In genomic region chr5:84403773-84404172, GRCh38 we compare ENCODE assay signal across 14 cellular contexts. TPM values are rescaled to one million over a fixed set of nuclear protein-coding genes. Genes with fewer than 3 reads are reported as not detected.
DNase-seq lines count a peak whose midpoint lies in the region; ATAC-seq and TF ChIP-seq lines count a peak whose summit lies in the region.
"Had no signal": no experiment of that assay in that cellular context is flagged by ENCODE, and none has a peak within 500 bp of the region (broad histone marks: within the 10 kb centered on the region; RNA-seq: fewer than 3 reads in every experiment).

No MANE protein-coding gene starts in this region.

- H3K9me3 Mint-ChIP-seq in naive thymus-derived CD8-positive, alpha-beta T cell, result peaks cover 0 to 9% (median 0%) of the 10 kb centered on the region in 9 donors
- no peaks in the 10 kb centered on the region for H3K9me3 Mint-ChIP-seq in natural killer cell treated with Interleukin-12 subunit alpha and Interleukin-12 subunit beta and Interleukin-15 and Interleukin-18, amount 100 ng/mL, for 72 hours
- no peaks in the 10 kb centered on the region for H3K9me3 Mint-ChIP-seq in stimulated activated naive B cell treated with anti-CD40 and anti-IgM and Interleukin-4, amounts not matched to agents 10 μg/mL and 1 μg/mL and 100 μg/mL, for 72 hours
- H3K9me3 Mint-ChIP-seq: T-helper 2 cell treated with Interferon-gamma antibody and Interleukin-4, amounts not matched to agents 5 μg/mL and 100 μg/mL, for 36 hours had no signal

- ATAC-seq in foreskin keratinocyte, result peak; percentile 100
- no peak for ATAC-seq in naive thymus-derived CD8-positive, alpha-beta T cell
- no peak for ATAC-seq in natural killer cell treated with Interleukin-12 subunit alpha and Interleukin-12 subunit beta and Interleukin-15 and Interleukin-18, amount 100 ng/mL, for 72 hours
- ATAC-seq in stimulated activated naive B cell treated with anti-CD40 and anti-IgM and Interleukin-4, amounts not matched to agents 10 μg/mL and 1 μg/mL and 100 μg/mL, for 72 hours (replicated peaks), result no peak

- DNase-seq in ACHN, result peak; percentile 76
- DNase-seq in HT1080 (ENCODE audit: low read depth), result peak; percentile 94
- DNase-seq in astrocyte of the cerebellum (ENCODE audit: low read depth), result peak; percentile 93
- DNase-seq in foreskin keratinocyte, result peak; percentile 88 to 95
- DNase-seq in naive thymus-derived CD8-positive, alpha-beta T cell, result no peak
- no peak for DNase-seq in natural killer cell treated with Interleukin-12 subunit alpha and Interleukin-12 subunit beta and Interleukin-15 and Interleukin-18, amount 100 ng/mL, for 72 hours (ENCODE audit: low spot score)
- DNase-seq in T-helper 1 cell, result no peak
- DNase-seq in stimulated activated naive B cell treated with anti-CD40 and anti-IgM and Interleukin-4, amounts not matched to agents 10 μg/mL and 1 μg/mL and 100 μg/mL, for 72 hours, result no peak
- DNase-seq: activated CD4-positive, alpha-beta T cell treated with anti-CD3 and anti-CD28 coated beads, Interleukin-2, amount 50 U/mL, for 48 hours; activated effector memory CD4-positive, alpha-beta T cell treated with anti-CD3 and anti-CD28 coated beads, Interleukin-2, amount 50 U/mL, for 16 hours; GOT3; nucleus accumbens; trophoblast cell had no signal

- no peak overlapping the region for H3K4me3 Mint-ChIP-seq in naive thymus-derived CD8-positive, alpha-beta T cell
- H3K4me3 Mint-ChIP-seq in natural killer cell treated with Interleukin-12 subunit alpha and Interleukin-12 subunit beta and Interleukin-15 and Interleukin-18, amount 100 ng/mL, for 72 hours, result no peak overlapping the region
- H3K4me3 Mint-ChIP-seq in stimulated activated naive B cell treated with anti-CD40 and anti-IgM and Interleukin-4, amounts not matched to agents 10 μg/mL and 1 μg/mL and 100 μg/mL, for 72 hours, result no peak overlapping the region
- H3K4me3 Mint-ChIP-seq: T-helper 2 cell treated with Interferon-gamma antibody and Interleukin-4, amounts not matched to agents 5 μg/mL and 100 μg/mL, for 36 hours had no signal

- H3K27me3 Mint-ChIP-seq in naive thymus-derived CD8-positive, alpha-beta T cell, result no peaks in the 10 kb centered on the region
- H3K27me3 Mint-ChIP-seq in natural killer cell treated with Interleukin-12 subunit alpha and Interleukin-12 subunit beta and Interleukin-15 and Interleukin-18, amount 100 ng/mL, for 72 hours, result no peaks in the 10 kb centered on the region
- H3K27me3 Mint-ChIP-seq in stimulated activated naive B cell treated with anti-CD40 and anti-IgM and Interleukin-4, amounts not matched to agents 10 μg/mL and 1 μg/mL and 100 μg/mL, for 72 hours, result no peaks in the 10 kb centered on the region

- H3K27me3 ChIP-seq in foreskin keratinocyte, result no peaks in the 10 kb centered on the region

- in situ Hi-C loops in ACHN (cut with HindIII; ENCODE audit: low pct_ligation_motif_present, low pct_unique_long_range_greater_than_20kb, low sequenced_read_pairs) (no loop called here), astrocyte of the cerebellum (cut with HindIII; ENCODE audit: low sequenced_read_pairs) (no loop called here)

- no peak for TF ChIP-seq CTCF in astrocyte of the cerebellum (IDR thresholded peaks at IDR 0.05; ENCODE audit: low read depth, low read length, missing control alignments)
- TF ChIP-seq CTCF in foreskin keratinocyte (conservative IDR thresholded peaks at IDR 0.05), result no peak

- no peaks in the 10 kb centered on the region for H3K4me1 Mint-ChIP-seq in naive thymus-derived CD8-positive, alpha-beta T cell
- no peaks in the 10 kb centered on the region for H3K4me1 Mint-ChIP-seq in natural killer cell treated with Interleukin-12 subunit alpha and Interleukin-12 subunit beta and Interleukin-15 and Interleukin-18, amount 100 ng/mL, for 72 hours (ENCODE audit: low read depth in 2 of 2)
- H3K4me1 Mint-ChIP-seq in stimulated activated naive B cell treated with anti-CD40 and anti-IgM and Interleukin-4, amounts not matched to agents 10 μg/mL and 1 μg/mL and 100 μg/mL, for 72 hours, result no peaks in the 10 kb centered on the region

- no peak overlapping the region for H3K4me3 ChIP-seq in astrocyte of the cerebellum (ENCODE audit: low read depth, low read length)

- H3K27ac ChIP-seq in foreskin keratinocyte, result peak overlapping the region; percentile 63

- POLR2A ChIA-PET in naive thymus-derived CD8-positive, alpha-beta T cell (lab: Charles Lee), result no interaction called here

- H3K36me3 Mint-ChIP-seq in naive thymus-derived CD8-positive, alpha-beta T cell, result no peaks in the 10 kb centered on the region
- H3K36me3 Mint-ChIP-seq in natural killer cell treated with Interleukin-12 subunit alpha and Interleukin-12 subunit beta and Interleukin-15 and Interleukin-18, amount 100 ng/mL, for 72 hours, result no peaks in the 10 kb centered on the region
- no peaks in the 10 kb centered on the region for H3K36me3 Mint-ChIP-seq in stimulated activated naive B cell treated with anti-CD40 and anti-IgM and Interleukin-4, amounts not matched to agents 10 μg/mL and 1 μg/mL and 100 μg/mL, for 72 hours

- no peak overlapping the region for H3K27ac Mint-ChIP-seq in naive thymus-derived CD8-positive, alpha-beta T cell
- no peak overlapping the region for H3K27ac Mint-ChIP-seq in natural killer cell treated with Interleukin-12 subunit alpha and Interleukin-12 subunit beta and Interleukin-15 and Interleukin-18, amount 100 ng/mL, for 72 hours
- H3K27ac Mint-ChIP-seq in stimulated activated naive B cell treated with anti-CD40 and anti-IgM and Interleukin-4, amounts not matched to agents 10 μg/mL and 1 μg/mL and 100 μg/mL, for 72 hours, result no peak overlapping the region
- H3K27ac Mint-ChIP-seq: T-helper 2 cell treated with Interferon-gamma antibody and Interleukin-4, amounts not matched to agents 5 μg/mL and 100 μg/mL, for 36 hours had no signal

- H3K4me1 ChIP-seq in foreskin keratinocyte, result peaks cover 8% of the 10 kb centered on the region

RNA-seq across cellular contexts. Expression of gene EDIL3, which starts 19.1 kb away (rescaled TPM):
- total RNA-seq in HT1080 (2014; rRNA removed; shearing (Covaris generic)), result 2.4 and 3.0 TPM in 2 replicates
- polyA plus RNA-seq in HT1080 (2015; cell fraction: cytosol; rRNA removed), result 11.3 and 18.5 TPM in 2 replicates
- 37.9 and 39.4 TPM in 2 replicates for polyA plus RNA-seq in HT1080 (2015; cell fraction: nucleus; rRNA removed)
- total RNA-seq in foreskin keratinocyte, result 0.04 and 0.10 TPM in 2 replicates
- 0.02 TPM in 1 of 2 replicates, not detected in the other for polyA plus RNA-seq in foreskin keratinocyte
- total RNA-seq in naive thymus-derived CD8-positive, alpha-beta T cell, result not detected
- polyA plus RNA-seq in naive thymus-derived CD8-positive, alpha-beta T cell, result not detected
- total RNA-seq in natural killer cell treated with Interleukin-12 subunit alpha and Interleukin-12 subunit beta and Interleukin-15 and Interleukin-18, amount 100 ng/mL, for 72 hours, result not detected

Comparison
In these comparisons a context has a peak if more than half of its experiments do, and no peak if none do; other contexts are left out.
1. DNase-seq: peak in ACHN (single experiment), HT1080 (single experiment), astrocyte of the cerebellum (single experiment) and foreskin keratinocyte (2 of 2); none in naive thymus-derived CD8-positive, alpha-beta T cell (0 of 10), natural killer cell treated with Interleukin-12 subunit alpha and Interleukin-12 subunit beta and Interleukin-15 and Interleukin-18, amount 100 ng/mL, for 72 hours (single experiment), T-helper 1 cell (0 of 5) and stimulated activated naive B cell treated with anti-CD40 and anti-IgM and Interleukin-4, amounts not matched to agents 10 μg/mL and 1 μg/mL and 100 μg/mL, for 72 hours (single experiment).